Comparison of ENCODE assay signal across 1 cellular context in the genomic region with DNA sequence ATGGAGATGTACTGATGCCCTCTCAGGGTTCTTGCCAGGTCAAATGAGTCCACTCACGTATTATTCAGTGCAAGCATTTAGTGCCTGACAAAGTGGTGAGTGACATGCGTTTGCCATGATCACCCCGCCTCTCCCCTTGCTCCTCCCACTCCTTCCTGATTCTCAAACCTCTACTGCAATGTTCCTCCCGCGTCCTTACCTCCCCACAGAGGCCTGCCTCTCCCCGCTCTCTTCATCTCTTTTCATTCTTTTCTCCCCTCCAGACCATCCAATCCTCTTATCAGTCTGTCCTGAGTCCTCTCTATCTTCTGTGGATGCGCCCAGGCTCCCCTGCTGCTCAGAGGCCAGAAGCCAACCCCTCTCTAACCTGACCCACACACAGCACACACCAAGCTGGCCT.
TF ChIP-seq lines count a peak whose summit lies in the region.

No MANE protein-coding gene starts in this region.

TF ChIP-seq in K562, 482 proteins besides CTCF, POLR2A, EP300 and RAD21 (continued from another document and continues in another):
- TF ChIP-seq ZNF165 (CRISPR knock-in tag; IDR thresholded peaks at IDR 0.05; ENCODE audit: borderline replicate concordance) (no peak), ZNF436 (CRISPR knock-in tag; IDR thresholded peaks at IDR 0.05) (no peak), ZNF23 (CRISPR knock-in tag; IDR thresholded peaks at IDR 0.05) (no peak), ZNF280A (IDR thresholded peaks at IDR 0.05; ENCODE audit: low read depth, partially characterized antibody) (no peak), ZFPM2 (CRISPR knock-in tag; IDR thresholded peaks at IDR 0.05) (no peak), ZMIZ1 (IDR thresholded peaks at IDR 0.05; ENCODE audit: low read depth in 2 of 2, low read length in 2 of 2) (no peak), MXD1 (CRISPR knock-in tag; IDR thresholded peaks at IDR 0.05; ENCODE audit: borderline replicate concordance, poor library complexity, severe bottlenecking) (no peak), TBP (optimal IDR thresholded peaks at IDR 0.05; ENCODE audit: low read depth, low read length) (no peak), SP2 (IDR thresholded peaks at IDR 0.05; ENCODE audit: extremely low read depth, low read depth, low read length, poor library complexity, severe bottlenecking) (no peak), ZNF584 (CRISPR knock-in tag; IDR thresholded peaks at IDR 0.05; ENCODE audit: low read depth) (no peak), DDX20 (tag; IDR thresholded peaks at IDR 0.05; ENCODE audit: low read depth) (no peak), WHSC1 (IDR thresholded peaks at IDR 0.05; ENCODE audit: low read length) (no peak), PCBP1 (IDR thresholded peaks at IDR 0.05; ENCODE audit: low read depth, low read length, poor library complexity, severe bottlenecking) (no peak), HMG20B (CRISPR knock-in tag; IDR thresholded peaks at IDR 0.05) (no peak), SAFB (IDR thresholded peaks at IDR 0.05; ENCODE audit: borderline replicate concordance, low read depth, low read length) (no peak), RFX7 (CRISPR knock-in tag; IDR thresholded peaks at IDR 0.05) (no peak), ZNF766 (CRISPR knock-in tag; conservative IDR thresholded peaks at IDR 0.05) (no peak), PHF20 (IDR thresholded peaks at IDR 0.05; ENCODE audit: partially characterized antibody) (no peak), ATF1 (CRISPR knock-in tag; IDR thresholded peaks at IDR 0.05) (no peak), ATF1 (tag; IDR thresholded peaks at IDR 0.05) (no peak), SUPT5H (IDR thresholded peaks at IDR 0.05) (peak; percentile 52; the same call in 1 of the 2 replicates), ZNF134 (CRISPR knock-in tag; conservative IDR thresholded peaks at IDR 0.05) (no peak), XRCC4 (IDR thresholded peaks at IDR 0.05; ENCODE audit: extremely low read depth, insufficient read depth, insufficient read length) (no peak), DMBX1 (CRISPR knock-in tag; IDR thresholded peaks at IDR 0.05; ENCODE audit: borderline replicate concordance) (no peak), COPS2 (conservative IDR thresholded peaks at IDR 0.05) (no peak), ZNF780A (CRISPR knock-in tag; IDR thresholded peaks at IDR 0.05) (no peak), CBFB (CRISPR knock-in tag; IDR thresholded peaks at IDR 0.05) (no peak), SLC30A9 (CRISPR knock-in tag; IDR thresholded peaks at IDR 0.05) (no peak), YY1 (IDR thresholded peaks at IDR 0.05; ENCODE audit: borderline replicate concordance in 1 of 3, control insufficient read depth in 1 of 3, extremely low read depth in 1 of 3, insufficient read depth in 3 of 3, insufficient read length in 1 of 3, insufficient replicate concordance in 2 of 3, low read depth in 1 of 3, low read length in 2 of 3) (no peak), BRD9 (IDR thresholded peaks at IDR 0.05; ENCODE audit: low read depth, partially characterized antibody) (no peak), CC2D1A (IDR thresholded peaks at IDR 0.05) (no peak), DLX4 (CRISPR knock-in tag; IDR thresholded peaks at IDR 0.05) (no peak), CCAR2 (IDR thresholded peaks at IDR 0.05; ENCODE audit: low read depth, low read length) (no peak), ZFX (CRISPR knock-in tag; IDR thresholded peaks at IDR 0.05) (no peak), ZNF140 (CRISPR knock-in tag; IDR thresholded peaks at IDR 0.05) (no peak), DPF2 (IDR thresholded peaks at IDR 0.05) (0 out of 2 replicates have a peak, but pooled peaks have one; percentile 19), THRAP3 (IDR thresholded peaks at IDR 0.05; ENCODE audit: borderline replicate concordance) (no peak), ZNF232 (CRISPR knock-in tag; IDR thresholded peaks at IDR 0.05) (no peak), ZNF592 (IDR thresholded peaks at IDR 0.05) (no peak), ZNF79 (CRISPR knock-in tag; IDR thresholded peaks at IDR 0.05; ENCODE audit: low read depth) (no peak), SETDB1 (IDR thresholded peaks at IDR 0.05; ENCODE audit: low read length) (no peak), HOXB6 (CRISPR knock-in tag; IDR thresholded peaks at IDR 0.05; ENCODE audit: borderline replicate concordance) (no peak), ZNF668 (CRISPR knock-in tag; IDR thresholded peaks at IDR 0.05) (no peak), STAT5B (CRISPR knock-in tag; IDR thresholded peaks at IDR 0.05) (no peak), ZC3H11A (IDR thresholded peaks at IDR 0.05; ENCODE audit: low read depth, low read length) (no peak), JUNB (CRISPR knock-in tag; conservative IDR thresholded peaks at IDR 0.05) (no peak), NRF1 (conservative IDR thresholded peaks at IDR 0.05 in 1 of 2, IDR thresholded peaks at IDR 0.05 in 1 of 2) (peak; percentile 22 to 41; a peak in 1 of 4 replicates), GMEB1 (CRISPR knock-in tag; IDR thresholded peaks at IDR 0.05) (no peak), ZNF3 (CRISPR knock-in tag; IDR thresholded peaks at IDR 0.05) (no peak)
- TF ChIP-seq, protein P1, sequence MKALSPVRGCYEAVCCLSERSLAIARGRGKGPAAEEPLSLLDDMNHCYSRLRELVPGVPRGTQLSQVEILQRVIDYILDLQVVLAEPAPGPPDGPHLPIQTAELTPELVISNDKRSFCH (CRISPR knock-in tag; IDR thresholded peaks at IDR 0.05): no peak
- TF ChIP-seq, protein P1 (tag; IDR thresholded peaks at IDR 0.05): no peak
- TF ChIP-seq, protein P2, sequence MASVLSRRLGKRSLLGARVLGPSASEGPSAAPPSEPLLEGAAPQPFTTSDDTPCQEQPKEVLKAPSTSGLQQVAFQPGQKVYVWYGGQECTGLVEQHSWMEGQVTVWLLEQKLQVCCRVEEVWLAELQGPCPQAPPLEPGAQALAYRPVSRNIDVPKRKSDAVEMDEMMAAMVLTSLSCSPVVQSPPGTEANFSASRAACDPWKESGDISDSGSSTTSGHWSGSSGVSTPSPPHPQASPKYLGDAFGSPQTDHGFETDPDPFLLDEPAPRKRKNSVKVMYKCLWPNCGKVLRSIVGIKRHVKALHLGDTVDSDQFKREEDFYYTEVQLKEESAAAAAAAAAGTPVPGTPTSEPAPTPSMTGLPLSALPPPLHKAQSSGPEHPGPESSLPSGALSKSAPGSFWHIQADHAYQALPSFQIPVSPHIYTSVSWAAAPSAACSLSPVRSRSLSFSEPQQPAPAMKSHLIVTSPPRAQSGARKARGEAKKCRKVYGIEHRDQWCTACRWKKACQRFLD (CRISPR knock-in tag; IDR thresholded peaks at IDR 0.05): no peak
- TF ChIP-seq, protein P3, sequence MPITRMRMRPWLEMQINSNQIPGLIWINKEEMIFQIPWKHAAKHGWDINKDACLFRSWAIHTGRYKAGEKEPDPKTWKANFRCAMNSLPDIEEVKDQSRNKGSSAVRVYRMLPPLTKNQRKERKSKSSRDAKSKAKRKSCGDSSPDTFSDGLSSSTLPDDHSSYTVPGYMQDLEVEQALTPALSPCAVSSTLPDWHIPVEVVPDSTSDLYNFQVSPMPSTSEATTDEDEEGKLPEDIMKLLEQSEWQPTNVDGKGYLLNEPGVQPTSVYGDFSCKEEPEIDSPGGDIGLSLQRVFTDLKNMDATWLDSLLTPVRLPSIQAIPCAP (CRISPR knock-in tag; IDR thresholded peaks at IDR 0.05; ENCODE audit: borderline replicate concordance): no peak
- TF ChIP-seq, protein P4, sequence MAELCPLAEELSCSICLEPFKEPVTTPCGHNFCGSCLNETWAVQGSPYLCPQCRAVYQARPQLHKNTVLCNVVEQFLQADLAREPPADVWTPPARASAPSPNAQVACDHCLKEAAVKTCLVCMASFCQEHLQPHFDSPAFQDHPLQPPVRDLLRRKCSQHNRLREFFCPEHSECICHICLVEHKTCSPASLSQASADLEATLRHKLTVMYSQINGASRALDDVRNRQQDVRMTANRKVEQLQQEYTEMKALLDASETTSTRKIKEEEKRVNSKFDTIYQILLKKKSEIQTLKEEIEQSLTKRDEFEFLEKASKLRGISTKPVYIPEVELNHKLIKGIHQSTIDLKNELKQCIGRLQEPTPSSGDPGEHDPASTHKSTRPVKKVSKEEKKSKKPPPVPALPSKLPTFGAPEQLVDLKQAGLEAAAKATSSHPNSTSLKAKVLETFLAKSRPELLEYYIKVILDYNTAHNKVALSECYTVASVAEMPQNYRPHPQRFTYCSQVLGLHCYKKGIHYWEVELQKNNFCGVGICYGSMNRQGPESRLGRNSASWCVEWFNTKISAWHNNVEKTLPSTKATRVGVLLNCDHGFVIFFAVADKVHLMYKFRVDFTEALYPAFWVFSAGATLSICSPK (IDR thresholded peaks at IDR 0.05; ENCODE audit: borderline replicate concordance): no peak
